Comparison of ENCODE assay signal across 1 cellular context in the genomic region with DNA sequence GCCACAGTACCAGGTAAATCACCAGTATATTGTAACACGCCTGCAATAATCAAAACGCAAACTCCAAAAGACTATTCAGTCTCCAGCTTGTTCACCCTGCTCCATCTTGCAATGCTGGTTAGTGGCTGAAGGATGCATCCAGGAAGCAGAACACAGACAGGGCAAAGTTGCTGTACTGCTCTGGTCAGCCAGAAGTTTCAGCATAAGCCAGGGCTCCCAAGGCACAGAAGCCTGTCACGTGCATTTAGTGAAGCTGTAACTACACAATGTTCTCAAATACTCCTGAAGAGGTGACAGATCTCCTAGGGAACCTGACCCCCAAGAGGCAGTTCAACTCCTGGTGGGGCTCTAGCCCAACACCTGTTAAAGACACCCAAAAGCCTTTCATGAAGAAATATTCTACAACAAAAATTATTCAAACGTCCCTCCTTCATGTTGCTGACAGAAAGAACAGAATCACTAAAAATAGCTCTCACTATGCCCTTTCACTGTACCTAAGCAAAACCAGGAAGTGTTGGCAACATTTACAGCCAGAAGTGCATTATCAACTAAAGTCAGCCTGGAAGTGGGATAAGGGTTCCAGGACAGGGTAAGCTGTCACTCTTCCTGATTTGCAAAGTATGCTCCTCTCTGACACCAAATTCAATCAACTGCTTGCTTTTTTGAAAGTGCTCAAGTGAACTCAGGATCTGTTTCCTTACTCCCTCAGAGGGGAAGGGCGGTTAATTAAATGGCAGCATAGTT.
TF ChIP-seq lines count a peak whose summit lies in the region.

No MANE protein-coding gene starts in this region.

TF ChIP-seq in IMR-90, 13 proteins besides CTCF, POLR2A, EP300 and RAD21 (continued from another document):
- TF ChIP-seq ELK1 (IDR thresholded peaks at IDR 0.05; ENCODE audit: borderline replicate concordance, low read depth, low read length) (no peak), CHD1 (IDR thresholded peaks at IDR 0.05; ENCODE audit: low read depth, low read length) (no peak), RCOR1 (IDR thresholded peaks at IDR 0.05; ENCODE audit: insufficient replicate concordance, low read length) (no peak), CEBPB (IDR thresholded peaks at IDR 0.05; ENCODE audit: low read depth, low read length) (no peak), SMC3 (IDR thresholded peaks at IDR 0.05; ENCODE audit: low read depth, low read length) (no peak), FOS (IDR thresholded peaks at IDR 0.05; ENCODE audit: low read depth, low read length) (no peak), NFE2L2 (IDR thresholded peaks at IDR 0.05; ENCODE audit: low read depth, low read length) (no peak)
- TF ChIP-seq, protein P1, sequence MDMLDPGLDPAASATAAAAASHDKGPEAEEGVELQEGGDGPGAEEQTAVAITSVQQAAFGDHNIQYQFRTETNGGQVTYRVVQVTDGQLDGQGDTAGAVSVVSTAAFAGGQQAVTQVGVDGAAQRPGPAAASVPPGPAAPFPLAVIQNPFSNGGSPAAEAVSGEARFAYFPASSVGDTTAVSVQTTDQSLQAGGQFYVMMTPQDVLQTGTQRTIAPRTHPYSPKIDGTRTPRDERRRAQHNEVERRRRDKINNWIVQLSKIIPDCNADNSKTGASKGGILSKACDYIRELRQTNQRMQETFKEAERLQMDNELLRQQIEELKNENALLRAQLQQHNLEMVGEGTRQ (IDR thresholded peaks at IDR 0.05; ENCODE audit: low read depth, low read length) = no peak
